8 cellular contexts compared by ENCODE assay signal in genomic region chr4:41475362-41475901, GRCh38.
DNase-seq lines count a peak whose midpoint lies in the region; ATAC-seq, FAIRE-seq and TF ChIP-seq lines count a peak whose summit lies in the region.
"Not testable (repeated sequence)": the region's sequence is repeated elsewhere in the genome, so short reads cannot be mapped to it uniquely, and the experiment has no call there.

No MANE protein-coding gene starts in this region.

- TF ChIP-seq POLR2A in A549 (IDR thresholded peaks at IDR 0.05; ENCODE audit: low read length); right lobe of liver (IDR thresholded peaks at IDR 0.05): not testable (repeated sequence)

- POLR2A ChIA-PET in A549 (lab: Yijun Ruan, JAX), result not testable (repeated sequence)

- WGBS in A549 (ENCODE audit: missing lambda C conversion rate), result 48% methylated on average over 2 of the region's 2 CpGs
- WGBS in mammary epithelial cell (ENCODE audit: low coverage, missing lambda C conversion rate), result 94% methylated on average over 2 of the region's 2 CpGs
- 83% methylated on average over 2 of the region's 2 CpGs for WGBS in right lobe of liver (ENCODE audit: insufficient coverage, low coverage, low lambda C conversion rate, missing lambda C conversion rate)

- not testable (repeated sequence) for TF ChIP-seq EP300 in A549 (IDR thresholded peaks at IDR 0.05)

- not testable (repeated sequence) for TF ChIP-seq CTCF in A549 (IDR thresholded peaks at IDR 0.05); LNCaP clone FGC (IDR thresholded peaks at IDR 0.05; ENCODE audit: control insufficient read depth, extremely low read depth, insufficient read depth); RWPE2 (IDR thresholded peaks at IDR 0.05; ENCODE audit: poor library complexity, severe bottlenecking); mammary epithelial cell (conservative IDR thresholded peaks at IDR 0.05 in 1 of 2, IDR thresholded peaks at IDR 0.05 in 1 of 2; ENCODE audit: extremely low read depth in 1 of 2, insufficient read depth in 1 of 2, low read depth in 1 of 2, low read length in 2 of 2); foreskin keratinocyte (conservative IDR thresholded peaks at IDR 0.05); right lobe of liver (IDR thresholded peaks at IDR 0.05)

- not testable (repeated sequence) for H4K20me1 ChIP-seq in mammary epithelial cell (ENCODE audit: insufficient read depth, low read length)

- BruUV-seq in mammary epithelial cell (replicated peaks; lab: Mats Ljungman, UMichigan), result not testable (repeated sequence)

- H3K79me2 ChIP-seq in mammary epithelial cell (ENCODE audit: insufficient read depth, low read length), result not testable (repeated sequence)

- CTCF ChIA-PET in A549 (lab: Yijun Ruan, JAX); mammary epithelial cell (lab: Charles Lee; ENCODE audit: low non-redundant PET): not testable (repeated sequence)

- not testable (repeated sequence) for FAIRE-seq in A549 (lab: Jason Lieb, UNC)

- not testable (repeated sequence) for H3K9me3 ChIP-seq in A549; RWPE2 (ENCODE audit: severe bottlenecking); mammary epithelial cell (replicated peaks; ENCODE audit: insufficient read depth, low read length); right lobe of liver

- peak overlapping the region; percentile 54 for H3K4me2 ChIP-seq in A549
- not testable (repeated sequence) for H3K4me2 ChIP-seq in mammary epithelial cell (ENCODE audit: insufficient read depth, low read depth, low read length)

- not testable (repeated sequence) for H3K4me3 ChIP-seq in A549; LNCaP clone FGC (ENCODE audit: low read depth, low read length); RWPE2 (ENCODE audit: severe bottlenecking); mammary epithelial cell (replicated peaks in 1 of 3; ENCODE audit: insufficient read depth in 1 of 3, low read depth in 2 of 3, low read length in 3 of 3); right lobe of liver

- H3K27ac ChIP-seq in A549 (peak overlapping the region; percentile 70 to 83), RWPE2 (ENCODE audit: poor library complexity, severe bottlenecking) (peak overlapping the region; percentile 76)
- H3K27ac ChIP-seq in mammary epithelial cell (ENCODE audit: insufficient read depth, low read depth, low read length); foreskin keratinocyte; right lobe of liver: not testable (repeated sequence)

- in situ Hi-C loops in mammary epithelial cell (cut with MboI; ENCODE audit: low sequenced_read_pairs in 2 of 2), result not testable (repeated sequence)

- dilution Hi-C loops in mammary epithelial cell (cut with HindIII; ENCODE audit: low sequenced_read_pairs), result not testable (repeated sequence)

- TF ChIP-seq RAD21 in A549 (conservative IDR thresholded peaks at IDR 0.05 in 1 of 2, IDR thresholded peaks at IDR 0.05 in 1 of 2), result 0 out of 5 replicates have a peak, but pooled peaks of 1 of the 2 experiments have one; percentile 12

- peaks cover 83% of the 10 kb centered on the region for H3K4me1 ChIP-seq in A549
- H3K4me1 ChIP-seq in RWPE2 (ENCODE audit: insufficient read depth, poor library complexity, severe bottlenecking), result peaks cover 26% of the 10 kb centered on the region
- not testable (repeated sequence) for H3K4me1 ChIP-seq in mammary epithelial cell (ENCODE audit: insufficient read depth, low read length); foreskin keratinocyte; right lobe of liver

- not testable (repeated sequence) for H2AFZ ChIP-seq in mammary epithelial cell (ENCODE audit: low read depth, low read length)

- ATAC-seq in A549 (peak; percentile 74 to 90; a peak in 4 of 6 replicates), RWPE2 (ENCODE audit: low read depth) (peak; percentile 97), right lobe of liver (peak in 3 of 4 donors; percentile 43 to 90 (median 81))
- ATAC-seq in foreskin keratinocyte, result not testable (repeated sequence)

- not testable (repeated sequence) for H3K36me3 ChIP-seq in RWPE2 (ENCODE audit: low read depth); mammary epithelial cell (ENCODE audit: insufficient read depth, low read length); right lobe of liver

- not testable (repeated sequence) for H3K9ac ChIP-seq in mammary epithelial cell (ENCODE audit: insufficient read depth, low read length)

- DNase-seq in A549 (ENCODE audit: low read depth in 1 of 2, low spot score in 1 of 2), result peak; percentile 36 to 80
- peak; percentile 58 for DNase-seq in EL
- peak; percentile 97 for DNase-seq in LNCaP clone FGC (ENCODE audit: low read depth)
- DNase-seq in NCI-H526 (lab: John Stamatoyannopoulos, UW), result peak; percentile 72 to 81
- peak; percentile 73 for DNase-seq in RWPE2 (ENCODE audit: low spot score)
- peak; percentile 17 for DNase-seq in mammary epithelial cell
- DNase-seq in foreskin keratinocyte, result peak; percentile 6 to 23
- not testable (repeated sequence) for DNase-seq in right lobe of liver

- not testable (repeated sequence) for H3K27me3 ChIP-seq in RWPE2 (ENCODE audit: insufficient read depth, poor library complexity, severe bottlenecking); mammary epithelial cell (ENCODE audit: insufficient read depth, low read length); right lobe of liver
- peaks cover 18% of the 10 kb centered on the region for H3K27me3 ChIP-seq in foreskin keratinocyte

- intact Hi-C loops in mammary epithelial cell (cut with micrococcal nuclease); right lobe of liver (cut with DNase I): not testable (repeated sequence)

TF ChIP-seq in A549, 52 proteins besides CTCF, POLR2A, EP300 and RAD21:
- TF ChIP-seq CEBPB (IDR thresholded peaks at IDR 0.05) (peak in 1 of 2 experiments; percentile 29; a peak in 1 of 4 replicates), JUN (IDR thresholded peaks at IDR 0.05) (0 out of 5 replicates have a peak, but pooled peaks of 1 of the 2 experiments have one; percentile 25), GATA3 (IDR thresholded peaks at IDR 0.05; ENCODE audit: borderline replicate concordance) (peak; percentile 58; the same call in 1 of the 2 replicates), FOSL2 (CRISPR knock-in tag; IDR thresholded peaks at IDR 0.05) (peak; percentile 50)
- TF ChIP-seq FOSL2 (IDR thresholded peaks at IDR 0.05), result not testable (repeated sequence)
